16 cellular contexts compared by ENCODE assay signal in the genomic region with DNA sequence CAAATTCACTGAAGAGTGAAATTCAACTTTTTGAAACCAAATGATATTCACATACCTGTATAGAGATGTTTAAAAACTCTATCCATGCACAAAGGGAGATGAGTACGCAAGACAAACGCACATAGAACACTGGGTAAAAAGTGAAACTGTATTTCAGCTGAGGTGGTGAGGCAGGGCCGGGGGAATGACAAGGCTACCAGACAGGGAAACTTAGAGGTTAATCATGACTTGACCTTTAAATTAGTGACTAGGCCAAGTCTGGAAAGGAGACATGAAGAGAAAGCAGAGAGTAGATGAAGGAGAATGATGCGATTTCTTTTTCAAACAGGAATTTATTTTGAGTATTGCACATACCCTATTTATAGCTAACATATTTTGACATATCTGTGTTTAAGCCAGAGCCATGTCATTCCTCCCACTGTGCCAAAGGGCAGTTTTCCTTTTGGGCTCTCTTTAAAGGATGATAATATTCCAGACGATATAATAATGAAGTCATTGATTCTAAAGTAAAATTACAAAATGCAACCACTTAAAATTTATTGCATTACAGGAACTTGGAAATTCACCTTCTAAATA. TPM values are rescaled to one million over a fixed set of nuclear protein-coding genes. Genes with fewer than 3 reads are reported as not detected.
A peak's percentile ranks its signal among the peaks of the same experiment; 100 is the strongest.
DNase-seq lines count a peak whose midpoint lies in the region; ATAC-seq, FAIRE-seq and TF ChIP-seq lines count a peak whose summit lies in the region.
"Had no signal": no experiment of that assay in that cellular context is flagged by ENCODE, and none has a peak within 500 bp of the region (broad histone marks: within the 10 kb centered on the region; RNA-seq: fewer than 3 reads in every experiment).

No MANE protein-coding gene starts in this region.

- POLR2A ChIA-PET in CD8-positive, alpha-beta T cell (lab: Charles Lee), result no interaction called here

- no peaks in the 10 kb centered on the region for H3K27me3 ChIP-seq in CD8-positive, alpha-beta T cell (ENCODE audit: insufficient read depth, low read length)
- H3K27me3 ChIP-seq in astrocyte (ENCODE audit: insufficient read depth, low read length), result no peaks in the 10 kb centered on the region
- no peaks in the 10 kb centered on the region for H3K27me3 ChIP-seq in neutrophil
- H3K27me3 ChIP-seq in transverse colon, result no peaks in the 10 kb centered on the region
- H3K27me3 ChIP-seq: upper lobe of right lung had no signal

- no peaks in the 10 kb centered on the region for H3K36me3 ChIP-seq in CD8-positive, alpha-beta T cell (ENCODE audit: insufficient read depth, low read length)
- no peaks in the 10 kb centered on the region for H3K36me3 ChIP-seq in astrocyte (ENCODE audit: insufficient read depth, low read length)
- H3K36me3 ChIP-seq in neutrophil, result peaks cover 13% of the 10 kb centered on the region
- H3K36me3 ChIP-seq in transverse colon, result no peaks in the 10 kb centered on the region
- H3K36me3 ChIP-seq: upper lobe of right lung had no signal

- peaks cover 24% of the 10 kb centered on the region for H3K4me1 ChIP-seq in CD8-positive, alpha-beta T cell (ENCODE audit: insufficient read depth, low read length)
- H3K4me1 ChIP-seq in astrocyte (ENCODE audit: insufficient read depth, low read length) (no peaks in the 10 kb centered on the region), neutrophil (ENCODE audit: control insufficient read depth in 1 of 2, insufficient read depth in 1 of 2, low read depth in 1 of 2, low read length in 1 of 2) (peaks cover 0 to 3% of the 10 kb centered on the region in 2 experiments), transverse colon (no peaks in the 10 kb centered on the region)
- H3K4me1 ChIP-seq: upper lobe of right lung had no signal

- DNase-seq in CD8-positive, alpha-beta T cell, result no peak
- DNase-seq in activated CD4-positive, alpha-beta T cell treated with anti-CD3 and anti-CD28 coated beads, Interleukin-2, amount 10 ng/mL, durations not matched to agents 24 days and 14 days, result no peak
- no peak for DNase-seq in astrocyte (ENCODE audit: low read depth)
- DNase-seq in cerebellum (ENCODE audit: low spot score), result no peak
- DNase-seq in kidney glomerular epithelial cell (lab: John Stamatoyannopoulos, UW), result no peak
- no peak for DNase-seq in transverse colon
- DNase-seq: activated effector memory CD4-positive, alpha-beta T cell treated with anti-CD3 and anti-CD28 coated beads, Interleukin-2, amount 50 U/mL, for 16 hours; EL; NCI-H1694 treated with DMSO at 0.1 percent for 48 hours; NCI-H524 treated with DMSO at 0.1 percent for 48 hours; upper lobe of right lung had no signal

- TF ChIP-seq EP300 in transverse colon (IDR thresholded peaks at IDR 0.05; ENCODE audit: low read depth), result no peak

- no peaks in the 10 kb centered on the region for H3K9me3 Mint-ChIP-seq in CD8-positive, alpha-beta T cell
- H3K9me3 Mint-ChIP-seq in activated CD4-positive, alpha-beta T cell treated with anti-CD3 and anti-CD28 coated beads, Interleukin-2, amount 10 ng/mL, durations not matched to agents 24 days and 14 days, result no peaks in the 10 kb centered on the region
- peaks cover 1% of the 10 kb centered on the region for H3K9me3 Mint-ChIP-seq in astrocyte (ENCODE audit: unreplicated experiment)
- H3K9me3 Mint-ChIP-seq: CD14-positive monocyte; central memory CD8-positive, alpha-beta T cell had no signal

- no peak for ATAC-seq in CD8-positive, alpha-beta T cell
- no peak for ATAC-seq in HG02623 (IDR thresholded peaks at IDR 0.05; ENCODE audit: unreplicated experiment)
- ATAC-seq: upper lobe of right lung had no signal

- H3K9ac ChIP-seq in astrocyte (ENCODE audit: low read length), result no peak overlapping the region

- H3K79me2 ChIP-seq in astrocyte (ENCODE audit: insufficient read depth, low read length), result no peaks in the 10 kb centered on the region

- H3K9me3 ChIP-seq in CD8-positive, alpha-beta T cell (ENCODE audit: low read length), result no peaks in the 10 kb centered on the region
- H3K9me3 ChIP-seq in astrocyte (ENCODE audit: insufficient read depth, low read depth, low read length) (no peaks in the 10 kb centered on the region), neutrophil (no peaks in the 10 kb centered on the region), transverse colon (no peaks in the 10 kb centered on the region)
- H3K9me3 ChIP-seq: upper lobe of right lung had no signal

- FAIRE-seq in astrocyte (lab: Jason Lieb, UNC), result peak; percentile 88

- H3K4me3 Mint-ChIP-seq in CD8-positive, alpha-beta T cell, result peak overlapping the region; percentile 42
- peak overlapping the region; percentile 70 for H3K4me3 Mint-ChIP-seq in activated CD4-positive, alpha-beta T cell treated with anti-CD3 and anti-CD28 coated beads, Interleukin-2, amount 10 ng/mL, durations not matched to agents 24 days and 14 days
- H3K4me3 Mint-ChIP-seq in astrocyte (ENCODE audit: unreplicated experiment), result no peak overlapping the region
- H3K4me3 Mint-ChIP-seq: CD14-positive monocyte; central memory CD8-positive, alpha-beta T cell had no signal

- TF ChIP-seq POLR2A in transverse colon (IDR thresholded peaks at IDR 0.05), result no peak

- no peak overlapping the region for H3K27ac ChIP-seq in CD8-positive, alpha-beta T cell (ENCODE audit: low read depth, low read length)
- H3K27ac ChIP-seq in astrocyte (ENCODE audit: low read depth, low read length) (no peak overlapping the region), neutrophil (peak overlapping the region; percentile 18), transverse colon (no peak overlapping the region)
- H3K27ac ChIP-seq: epithelial cell of prostate, upper lobe of right lung had no signal

- no peaks in the 10 kb centered on the region for H3K27me3 Mint-ChIP-seq in CD8-positive, alpha-beta T cell (ENCODE audit: low read depth)
- H3K27me3 Mint-ChIP-seq in activated CD4-positive, alpha-beta T cell treated with anti-CD3 and anti-CD28 coated beads, Interleukin-2, amount 10 ng/mL, durations not matched to agents 24 days and 14 days, result no peaks in the 10 kb centered on the region
- H3K27me3 Mint-ChIP-seq in astrocyte (ENCODE audit: low read depth, unreplicated experiment), result no peaks in the 10 kb centered on the region
- H3K27me3 Mint-ChIP-seq: central memory CD8-positive, alpha-beta T cell had no signal

- H3K4me3 ChIP-seq in CD8-positive, alpha-beta T cell (ENCODE audit: low read depth, low read length), result no peak overlapping the region
- no peak overlapping the region for H3K4me3 ChIP-seq in astrocyte (ENCODE audit: insufficient read depth, low read depth, low read length)
- no peak overlapping the region for H3K4me3 ChIP-seq in neutrophil (ENCODE audit: low read depth in 1 of 2, low read length in 1 of 2)
- no peak overlapping the region for H3K4me3 ChIP-seq in transverse colon
- H3K4me3 ChIP-seq: upper lobe of right lung had no signal

- peaks cover 34% of the 10 kb centered on the region for H3K4me1 Mint-ChIP-seq in CD8-positive, alpha-beta T cell (ENCODE audit: low read depth)
- H3K4me1 Mint-ChIP-seq in activated CD4-positive, alpha-beta T cell treated with anti-CD3 and anti-CD28 coated beads, Interleukin-2, amount 10 ng/mL, durations not matched to agents 24 days and 14 days, result peaks cover 43% of the 10 kb centered on the region
- peaks cover 4% of the 10 kb centered on the region for H3K4me1 Mint-ChIP-seq in astrocyte (ENCODE audit: low read depth, unreplicated experiment)

- in situ Hi-C loops in transverse colon (cut with MboI; ENCODE audit: low pct_ligation_motif_present in 1 of 4, low pct_unique_long_range_greater_than_20kb in 1 of 4, low sequenced_read_pairs in 3 of 4), result no loop called here

- CTCF ChIA-PET in CD8-positive, alpha-beta T cell (lab: Charles Lee), result no interaction called here

- H4K20me1 ChIP-seq in astrocyte (ENCODE audit: insufficient read depth, low read length), result no peaks in the 10 kb centered on the region

- no peak overlapping the region for H3K4me2 ChIP-seq in astrocyte (ENCODE audit: low read length)

- H3K27ac Mint-ChIP-seq in CD8-positive, alpha-beta T cell, result peak overlapping the region; percentile 87
- H3K27ac Mint-ChIP-seq in activated CD4-positive, alpha-beta T cell treated with anti-CD3 and anti-CD28 coated beads, Interleukin-2, amount 10 ng/mL, durations not matched to agents 24 days and 14 days, result peak overlapping the region; percentile 55
- no peak overlapping the region for H3K27ac Mint-ChIP-seq in astrocyte (ENCODE audit: unreplicated experiment)

- no peak overlapping the region for H2AFZ ChIP-seq in astrocyte (ENCODE audit: low read depth, low read length)

- TF ChIP-seq CTCF in CD8-positive, alpha-beta T cell (IDR thresholded peaks at IDR 0.05), result no peak
- no peak for TF ChIP-seq CTCF in astrocyte (IDR thresholded peaks at IDR 0.05; ENCODE audit: insufficient read depth, low read depth, low read length)
- no peak for TF ChIP-seq CTCF in neutrophil (IDR thresholded peaks at IDR 0.05)
- no peak for TF ChIP-seq CTCF in transverse colon (IDR thresholded peaks at IDR 0.05)

- intact Hi-C loops in CD8-positive, alpha-beta T cell (cut with DNase I, micrococcal nuclease), result no loop called here
- intact Hi-C loops in activated CD4-positive, alpha-beta T cell treated with anti-CD3 and anti-CD28 coated beads, Interleukin-2, amount 10 ng/mL, durations not matched to agents 24 days and 14 days (cut with micrococcal nuclease), result loop anchor here (2.0 to 5.0 kb wide), 2 partner anchors 20 to 36 kb away; no protein-coding TSS in a partner anchor
- intact Hi-C loops in transverse colon (cut with DNase I; ENCODE audit: low total_unique reads), result no loop called here

- H3K36me3 Mint-ChIP-seq in CD8-positive, alpha-beta T cell, result peaks cover 38% of the 10 kb centered on the region
- H3K36me3 Mint-ChIP-seq in activated CD4-positive, alpha-beta T cell treated with anti-CD3 and anti-CD28 coated beads, Interleukin-2, amount 10 ng/mL, durations not matched to agents 24 days and 14 days (ENCODE audit: low read depth), result peaks cover 25% of the 10 kb centered on the region
- H3K36me3 Mint-ChIP-seq in astrocyte (ENCODE audit: low read depth, unreplicated experiment), result no peaks in the 10 kb centered on the region

- whole genome bisulfite sequencing in transverse colon (ENCODE audit: low coverage in 1 of 2), 2 donors, result 60 to 72% methylated on average over 1 to 5 of the region's 5 CpGs

RNA-seq across cellular contexts. Expression of a gene that starts 49.4 kb away (rescaled TPM):
- total RNA-seq in CD8-positive, alpha-beta T cell, result 10 to 100 TPM; 32.2 to 33.2 TPM
- 37.4 and 38.0 TPM in 2 replicates for total RNA-seq in activated CD4-positive, alpha-beta T cell treated with anti-CD3 and anti-CD28 coated beads, Interleukin-2, amount 10 ng/mL, durations not matched to agents 24 days and 14 days
- total RNA-seq in astrocyte (4.7 and 6.1 TPM in 2 replicates), cerebellum (17.1 TPM), transverse colon (10 to 100 TPM in 2 of 4 donors, 1 to 10 TPM in 2; 4.2 to 13.9 (median 8.2) TPM)
